1 cellular context compared by ENCODE assay signal in the genomic region with DNA sequence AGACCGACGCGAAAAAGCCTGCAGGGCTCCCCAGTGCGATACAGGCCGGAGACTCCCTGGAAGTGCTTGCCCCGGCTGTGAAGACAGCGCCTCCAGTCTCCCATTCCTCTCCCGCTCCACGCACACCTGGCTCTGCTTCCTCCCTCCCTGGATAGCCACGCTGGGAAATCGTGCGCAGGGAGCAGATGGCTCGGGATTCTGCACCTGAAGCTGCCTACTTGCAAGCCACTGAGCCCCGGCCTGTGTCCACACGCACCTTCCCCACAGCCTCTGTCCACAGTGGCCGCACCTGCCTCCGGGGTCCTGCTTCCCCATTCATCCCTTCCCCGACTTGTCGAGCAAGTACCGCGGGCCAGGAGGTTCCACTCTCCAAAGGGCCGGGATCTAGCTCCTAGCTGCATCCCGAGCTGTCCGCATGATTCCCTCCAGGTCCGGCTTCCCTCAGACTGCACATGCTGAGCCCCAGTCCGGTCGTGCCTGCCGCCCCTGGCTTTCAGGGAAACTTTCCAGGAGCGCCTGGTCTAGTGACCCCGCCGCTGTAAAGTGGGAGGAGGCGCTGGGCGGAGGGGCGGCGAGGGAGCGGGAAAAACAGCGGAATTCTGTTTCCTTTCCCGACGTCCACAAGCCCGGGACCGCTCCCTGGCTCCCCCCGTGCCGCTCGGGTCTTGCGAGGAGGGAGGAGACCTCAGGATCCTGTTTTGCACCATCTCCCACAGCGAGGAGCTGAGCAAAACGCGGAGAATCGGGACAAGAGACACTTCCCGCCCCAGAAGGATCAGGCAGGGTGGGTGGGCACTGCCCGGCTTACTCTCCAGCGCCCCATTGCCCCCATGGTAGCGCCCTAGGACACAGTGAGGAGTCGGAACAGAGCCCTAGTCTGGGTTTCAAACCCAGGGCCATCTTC.
A peak's percentile ranks its signal among the peaks of the same experiment; 100 is the strongest.
TF ChIP-seq lines count a peak whose summit lies in the region.

No MANE protein-coding gene starts in this region.

TF ChIP-seq in HepG2, 621 proteins besides CTCF, POLR2A, EP300 and RAD21 (continued from another document and continues in another):
- TF ChIP-seq, protein P1, sequence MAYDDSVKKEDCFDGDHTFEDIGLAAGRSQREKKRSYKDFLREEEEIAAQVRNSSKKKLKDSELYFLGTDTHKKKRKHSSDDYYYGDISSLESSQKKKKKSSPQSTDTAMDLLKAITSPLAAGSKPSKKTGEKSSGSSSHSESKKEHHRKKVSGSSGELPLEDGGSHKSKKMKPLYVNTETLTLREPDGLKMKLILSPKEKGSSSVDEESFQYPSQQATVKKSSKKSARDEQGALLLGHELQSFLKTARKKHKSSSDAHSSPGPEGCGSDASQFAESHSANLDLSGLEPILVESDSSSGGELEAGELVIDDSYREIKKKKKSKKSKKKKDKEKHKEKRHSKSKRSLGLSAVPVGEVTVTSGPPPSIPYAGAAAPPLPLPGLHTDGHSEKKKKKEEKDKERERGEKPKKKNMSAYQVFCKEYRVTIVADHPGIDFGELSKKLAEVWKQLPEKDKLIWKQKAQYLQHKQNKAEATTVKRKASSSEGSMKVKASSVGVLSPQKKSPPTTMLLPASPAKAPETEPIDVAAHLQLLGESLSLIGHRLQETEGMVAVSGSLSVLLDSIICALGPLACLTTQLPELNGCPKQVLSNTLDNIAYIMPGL (CRISPR knock-in tag; IDR thresholded peaks at IDR 0.05; ENCODE audit: borderline replicate concordance in 1 of 2, low read depth in 1 of 2): peak; percentile 17 to 49; a peak in 2 of 4 replicates
- TF ChIP-seq ZNF12 (CRISPR knock-in tag; IDR thresholded peaks at IDR 0.05) (no peak), MEF2D (CRISPR knock-in tag; IDR thresholded peaks at IDR 0.05) (0 out of 2 replicates have a peak, but pooled peaks have one; percentile 35), NRL (CRISPR knock-in tag; IDR thresholded peaks at IDR 0.05; ENCODE audit: borderline replicate concordance) (0 out of 2 replicates have a peak, but pooled peaks have one; percentile 71), MAFG (CRISPR knock-in tag; IDR thresholded peaks at IDR 0.05) (no peak), ZNF292 (CRISPR knock-in tag; IDR thresholded peaks at IDR 0.05; ENCODE audit: borderline replicate concordance, low read depth) (0 out of 2 replicates have a peak, but pooled peaks have one; percentile 45), TBX2 (CRISPR knock-in tag; IDR thresholded peaks at IDR 0.05; ENCODE audit: borderline replicate concordance) (peak; percentile 34), HNRNPLL (IDR thresholded peaks at IDR 0.05; ENCODE audit: low read depth, low read length, poor library complexity, severe bottlenecking) (peak; percentile 28), ZFY (CRISPR knock-in tag; IDR thresholded peaks at IDR 0.05) (peak; percentile 47), STAG1 (CRISPR knock-in tag; IDR thresholded peaks at IDR 0.05) (peak; percentile 7; the same call in 1 of the 2 replicates), SALL1 (CRISPR knock-in tag; IDR thresholded peaks at IDR 0.05) (peak; percentile 32), ZFX (CRISPR knock-in tag; IDR thresholded peaks at IDR 0.05; ENCODE audit: low read depth) (peak; percentile 51), TCF7L2 (IDR thresholded peaks at IDR 0.05; ENCODE audit: low read depth, low read length) (no peak), FOXK1 (CRISPR knock-in tag; IDR thresholded peaks at IDR 0.05; ENCODE audit: borderline replicate concordance, low read depth) (peak; percentile 35; the same call in 1 of the 2 replicates), BCL6 (CRISPR knock-in tag; IDR thresholded peaks at IDR 0.05) (peak; percentile 48), MAZ (IDR thresholded peaks at IDR 0.05; ENCODE audit: borderline replicate concordance, low read depth, low read length) (no peak), MAZ (CRISPR knock-in tag; IDR thresholded peaks at IDR 0.05; ENCODE audit: low read depth) (no peak), SATB2 (CRISPR knock-in tag; IDR thresholded peaks at IDR 0.05) (no peak), GFI1 (CRISPR knock-in tag; IDR thresholded peaks at IDR 0.05; ENCODE audit: borderline replicate concordance) (0 out of 2 replicates have a peak, but pooled peaks have one; percentile 21), AGO1 (IDR thresholded peaks at IDR 0.05; ENCODE audit: low read depth, low read length, poor library complexity, severe bottlenecking) (peak; percentile 59), DMAP1 (CRISPR knock-in tag; IDR thresholded peaks at IDR 0.05) (0 out of 2 replicates have a peak, but pooled peaks have one; percentile 22)
- TF ChIP-seq, protein P2, sequence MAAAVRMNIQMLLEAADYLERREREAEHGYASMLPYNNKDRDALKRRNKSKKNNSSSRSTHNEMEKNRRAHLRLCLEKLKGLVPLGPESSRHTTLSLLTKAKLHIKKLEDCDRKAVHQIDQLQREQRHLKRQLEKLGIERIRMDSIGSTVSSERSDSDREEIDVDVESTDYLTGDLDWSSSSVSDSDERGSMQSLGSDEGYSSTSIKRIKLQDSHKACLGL (CRISPR knock-in tag; IDR thresholded peaks at IDR 0.05): peak; percentile 26; the same call in 1 of the 2 replicates
- TF ChIP-seq, protein P3, sequence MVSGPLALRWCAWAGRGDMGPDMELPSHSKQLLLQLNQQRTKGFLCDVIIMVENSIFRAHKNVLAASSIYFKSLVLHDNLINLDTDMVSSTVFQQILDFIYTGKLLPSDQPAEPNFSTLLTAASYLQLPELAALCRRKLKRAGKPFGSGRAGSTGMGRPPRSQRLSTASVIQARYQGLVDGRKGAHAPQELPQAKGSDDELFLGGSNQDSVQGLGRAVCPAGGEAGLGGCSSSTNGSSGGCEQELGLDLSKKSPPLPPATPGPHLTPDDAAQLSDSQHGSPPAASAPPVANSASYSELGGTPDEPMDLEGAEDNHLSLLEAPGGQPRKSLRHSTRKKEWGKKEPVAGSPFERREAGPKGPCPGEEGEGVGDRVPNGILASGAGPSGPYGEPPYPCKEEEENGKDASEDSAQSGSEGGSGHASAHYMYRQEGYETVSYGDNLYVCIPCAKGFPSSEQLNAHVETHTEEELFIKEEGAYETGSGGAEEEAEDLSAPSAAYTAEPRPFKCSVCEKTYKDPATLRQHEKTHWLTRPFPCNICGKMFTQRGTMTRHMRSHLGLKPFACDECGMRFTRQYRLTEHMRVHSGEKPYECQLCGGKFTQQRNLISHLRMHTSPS (CRISPR knock-in tag; IDR thresholded peaks at IDR 0.05; ENCODE audit: low read depth): 0 out of 2 replicates have a peak, but pooled peaks have one; percentile 29
- TF ChIP-seq, protein P4, sequence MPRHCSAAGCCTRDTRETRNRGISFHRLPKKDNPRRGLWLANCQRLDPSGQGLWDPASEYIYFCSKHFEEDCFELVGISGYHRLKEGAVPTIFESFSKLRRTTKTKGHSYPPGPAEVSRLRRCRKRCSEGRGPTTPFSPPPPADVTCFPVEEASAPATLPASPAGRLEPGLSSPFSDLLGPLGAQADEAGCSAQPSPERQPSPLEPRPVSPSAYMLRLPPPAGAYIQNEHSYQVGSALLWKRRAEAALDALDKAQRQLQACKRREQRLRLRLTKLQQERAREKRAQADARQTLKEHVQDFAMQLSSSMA (CRISPR knock-in tag; IDR thresholded peaks at IDR 0.05): peak; percentile 56; the same call in 1 of the 2 replicates
- TF ChIP-seq, protein P5, sequence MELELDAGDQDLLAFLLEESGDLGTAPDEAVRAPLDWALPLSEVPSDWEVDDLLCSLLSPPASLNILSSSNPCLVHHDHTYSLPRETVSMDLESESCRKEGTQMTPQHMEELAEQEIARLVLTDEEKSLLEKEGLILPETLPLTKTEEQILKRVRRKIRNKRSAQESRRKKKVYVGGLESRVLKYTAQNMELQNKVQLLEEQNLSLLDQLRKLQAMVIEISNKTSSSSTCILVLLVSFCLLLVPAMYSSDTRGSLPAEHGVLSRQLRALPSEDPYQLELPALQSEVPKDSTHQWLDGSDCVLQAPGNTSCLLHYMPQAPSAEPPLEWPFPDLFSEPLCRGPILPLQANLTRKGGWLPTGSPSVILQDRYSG (CRISPR knock-in tag; IDR thresholded peaks at IDR 0.05): no peak
- TF ChIP-seq, protein P6, sequence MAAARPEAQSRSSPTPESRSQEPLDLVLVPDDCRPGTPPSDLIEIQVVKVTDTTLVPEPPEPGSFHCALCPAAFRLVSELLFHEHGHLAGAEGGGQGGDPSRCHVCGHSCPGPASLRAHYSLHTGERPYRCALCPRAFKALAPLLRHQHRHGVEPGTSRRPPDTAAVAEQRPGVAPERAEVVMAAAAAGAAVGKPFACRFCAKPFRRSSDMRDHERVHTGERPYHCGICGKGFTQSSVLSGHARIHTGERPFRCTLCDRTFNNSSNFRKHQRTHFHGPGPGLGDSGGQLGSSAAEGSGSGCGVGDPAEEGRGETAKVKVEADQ (CRISPR knock-in tag; IDR thresholded peaks at IDR 0.05; ENCODE audit: borderline replicate concordance): no peak
- TF ChIP-seq, protein P7, sequence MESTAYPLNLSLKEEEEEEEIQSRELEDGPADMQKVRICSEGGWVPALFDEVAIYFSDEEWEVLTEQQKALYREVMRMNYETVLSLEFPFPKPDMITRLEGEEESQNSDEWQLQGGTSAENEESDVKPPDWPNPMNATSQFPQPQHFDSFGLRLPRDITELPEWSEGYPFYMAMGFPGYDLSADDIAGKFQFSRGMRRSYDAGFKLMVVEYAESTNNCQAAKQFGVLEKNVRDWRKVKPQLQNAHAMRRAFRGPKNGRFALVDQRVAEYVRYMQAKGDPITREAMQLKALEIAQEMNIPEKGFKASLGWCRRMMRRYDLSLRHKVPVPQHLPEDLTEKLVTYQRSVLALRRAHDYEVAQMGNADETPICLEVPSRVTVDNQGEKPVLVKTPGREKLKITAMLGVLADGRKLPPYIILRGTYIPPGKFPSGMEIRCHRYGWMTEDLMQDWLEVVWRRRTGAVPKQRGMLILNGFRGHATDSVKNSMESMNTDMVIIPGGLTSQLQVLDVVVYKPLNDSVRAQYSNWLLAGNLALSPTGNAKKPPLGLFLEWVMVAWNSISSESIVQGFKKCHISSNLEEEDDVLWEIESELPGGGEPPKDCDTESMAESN (CRISPR knock-in tag; conservative IDR thresholded peaks at IDR 0.05): 0 out of 2 replicates have a peak, but pooled peaks have one; percentile 62
- TF ChIP-seq, protein P8, sequence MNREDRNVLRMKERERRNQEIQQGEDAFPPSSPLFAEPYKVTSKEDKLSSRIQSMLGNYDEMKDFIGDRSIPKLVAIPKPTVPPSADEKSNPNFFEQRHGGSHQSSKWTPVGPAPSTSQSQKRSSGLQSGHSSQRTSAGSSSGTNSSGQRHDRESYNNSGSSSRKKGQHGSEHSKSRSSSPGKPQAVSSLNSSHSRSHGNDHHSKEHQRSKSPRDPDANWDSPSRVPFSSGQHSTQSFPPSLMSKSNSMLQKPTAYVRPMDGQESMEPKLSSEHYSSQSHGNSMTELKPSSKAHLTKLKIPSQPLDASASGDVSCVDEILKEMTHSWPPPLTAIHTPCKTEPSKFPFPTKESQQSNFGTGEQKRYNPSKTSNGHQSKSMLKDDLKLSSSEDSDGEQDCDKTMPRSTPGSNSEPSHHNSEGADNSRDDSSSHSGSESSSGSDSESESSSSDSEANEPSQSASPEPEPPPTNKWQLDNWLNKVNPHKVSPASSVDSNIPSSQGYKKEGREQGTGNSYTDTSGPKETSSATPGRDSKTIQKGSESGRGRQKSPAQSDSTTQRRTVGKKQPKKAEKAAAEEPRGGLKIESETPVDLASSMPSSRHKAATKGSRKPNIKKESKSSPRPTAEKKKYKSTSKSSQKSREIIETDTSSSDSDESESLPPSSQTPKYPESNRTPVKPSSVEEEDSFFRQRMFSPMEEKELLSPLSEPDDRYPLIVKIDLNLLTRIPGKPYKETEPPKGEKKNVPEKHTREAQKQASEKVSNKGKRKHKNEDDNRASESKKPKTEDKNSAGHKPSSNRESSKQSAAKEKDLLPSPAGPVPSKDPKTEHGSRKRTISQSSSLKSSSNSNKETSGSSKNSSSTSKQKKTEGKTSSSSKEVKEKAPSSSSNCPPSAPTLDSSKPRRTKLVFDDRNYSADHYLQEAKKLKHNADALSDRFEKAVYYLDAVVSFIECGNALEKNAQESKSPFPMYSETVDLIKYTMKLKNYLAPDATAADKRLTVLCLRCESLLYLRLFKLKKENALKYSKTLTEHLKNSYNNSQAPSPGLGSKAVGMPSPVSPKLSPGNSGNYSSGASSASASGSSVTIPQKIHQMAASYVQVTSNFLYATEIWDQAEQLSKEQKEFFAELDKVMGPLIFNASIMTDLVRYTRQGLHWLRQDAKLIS (CRISPR knock-in tag; IDR thresholded peaks at IDR 0.05): 0 out of 2 replicates have a peak, but pooled peaks have one; percentile 21
- TF ChIP-seq, protein P9, sequence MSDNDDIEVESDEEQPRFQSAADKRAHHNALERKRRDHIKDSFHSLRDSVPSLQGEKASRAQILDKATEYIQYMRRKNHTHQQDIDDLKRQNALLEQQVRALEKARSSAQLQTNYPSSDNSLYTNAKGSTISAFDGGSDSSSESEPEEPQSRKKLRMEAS (IDR thresholded peaks at IDR 0.05): peak; percentile 66; the same call in 1 of the 2 replicates
- TF ChIP-seq, protein P10, sequence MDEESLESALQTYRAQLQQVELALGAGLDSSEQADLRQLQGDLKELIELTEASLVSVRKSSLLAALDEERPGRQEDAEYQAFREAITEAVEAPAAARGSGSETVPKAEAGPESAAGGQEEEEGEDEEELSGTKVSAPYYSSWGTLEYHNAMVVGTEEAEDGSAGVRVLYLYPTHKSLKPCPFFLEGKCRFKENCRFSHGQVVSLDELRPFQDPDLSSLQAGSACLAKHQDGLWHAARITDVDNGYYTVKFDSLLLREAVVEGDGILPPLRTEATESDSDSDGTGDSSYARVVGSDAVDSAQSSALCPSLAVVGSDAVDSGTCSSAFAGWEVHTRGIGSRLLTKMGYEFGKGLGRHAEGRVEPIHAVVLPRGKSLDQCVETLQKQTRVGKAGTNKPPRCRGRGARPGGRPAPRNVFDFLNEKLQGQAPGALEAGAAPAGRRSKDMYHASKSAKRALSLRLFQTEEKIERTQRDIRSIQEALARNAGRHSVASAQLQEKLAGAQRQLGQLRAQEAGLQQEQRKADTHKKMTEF (CRISPR knock-in tag; IDR thresholded peaks at IDR 0.05): 0 out of 2 replicates have a peak, but pooled peaks have one; percentile 4
- TF ChIP-seq, protein P11, sequence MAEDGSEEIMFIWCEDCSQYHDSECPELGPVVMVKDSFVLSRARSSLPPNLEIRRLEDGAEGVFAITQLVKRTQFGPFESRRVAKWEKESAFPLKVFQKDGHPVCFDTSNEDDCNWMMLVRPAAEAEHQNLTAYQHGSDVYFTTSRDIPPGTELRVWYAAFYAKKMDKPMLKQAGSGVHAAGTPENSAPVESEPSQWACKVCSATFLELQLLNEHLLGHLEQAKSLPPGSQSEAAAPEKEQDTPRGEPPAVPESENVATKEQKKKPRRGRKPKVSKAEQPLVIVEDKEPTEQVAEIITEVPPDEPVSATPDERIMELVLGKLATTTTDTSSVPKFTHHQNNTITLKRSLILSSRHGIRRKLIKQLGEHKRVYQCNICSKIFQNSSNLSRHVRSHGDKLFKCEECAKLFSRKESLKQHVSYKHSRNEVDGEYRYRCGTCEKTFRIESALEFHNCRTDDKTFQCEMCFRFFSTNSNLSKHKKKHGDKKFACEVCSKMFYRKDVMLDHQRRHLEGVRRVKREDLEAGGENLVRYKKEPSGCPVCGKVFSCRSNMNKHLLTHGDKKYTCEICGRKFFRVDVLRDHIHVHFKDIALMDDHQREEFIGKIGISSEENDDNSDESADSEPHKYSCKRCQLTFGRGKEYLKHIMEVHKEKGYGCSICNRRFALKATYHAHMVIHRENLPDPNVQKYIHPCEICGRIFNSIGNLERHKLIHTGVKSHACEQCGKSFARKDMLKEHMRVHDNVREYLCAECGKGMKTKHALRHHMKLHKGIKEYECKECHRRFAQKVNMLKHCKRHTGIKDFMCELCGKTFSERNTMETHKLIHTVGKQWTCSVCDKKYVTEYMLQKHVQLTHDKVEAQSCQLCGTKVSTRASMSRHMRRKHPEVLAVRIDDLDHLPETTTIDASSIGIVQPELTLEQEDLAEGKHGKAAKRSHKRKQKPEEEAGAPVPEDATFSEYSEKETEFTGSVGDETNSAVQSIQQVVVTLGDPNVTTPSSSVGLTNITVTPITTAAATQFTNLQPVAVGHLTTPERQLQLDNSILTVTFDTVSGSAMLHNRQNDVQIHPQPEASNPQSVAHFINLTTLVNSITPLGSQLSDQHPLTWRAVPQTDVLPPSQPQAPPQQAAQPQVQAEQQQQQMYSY (CRISPR knock-in tag; IDR thresholded peaks at IDR 0.05): peak; percentile 94
